ENCODE assay signal across 17 cellular contexts in the genomic region with DNA sequence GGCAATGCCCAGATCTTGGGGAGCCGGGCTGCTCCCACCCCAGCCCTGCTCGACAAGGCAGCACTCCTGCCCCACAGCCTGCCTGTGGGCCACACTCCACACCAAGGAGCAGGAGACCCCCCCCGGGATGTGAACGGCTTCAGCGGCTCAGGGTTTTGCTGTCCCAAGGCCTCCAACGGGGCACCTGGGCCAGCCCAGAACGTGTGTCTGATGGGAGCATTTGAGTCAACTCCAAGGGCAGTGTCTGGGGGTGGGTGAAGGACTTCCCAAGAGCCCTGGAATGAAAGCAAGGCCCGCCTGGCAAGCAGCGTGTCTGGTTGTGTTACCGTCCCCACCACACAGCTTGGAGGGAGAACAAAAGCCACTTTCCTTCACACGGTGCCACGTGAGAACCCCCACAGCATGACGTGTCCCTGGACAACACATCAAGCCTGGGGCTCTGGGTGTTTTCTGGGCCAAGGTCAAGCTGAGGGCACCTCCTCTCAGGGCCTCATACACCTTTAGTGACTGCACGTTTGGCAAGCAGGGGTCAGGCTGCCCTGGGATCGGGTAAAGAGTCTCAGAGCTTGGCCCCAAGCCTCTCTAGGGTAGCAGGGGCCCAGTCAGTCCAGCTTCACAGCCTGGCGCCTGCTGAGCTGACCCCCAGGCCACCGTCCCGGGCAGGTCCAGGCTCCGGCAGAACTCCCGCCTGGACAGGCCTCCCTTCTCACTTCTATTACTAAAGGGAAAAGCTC. TPM values are rescaled to one million over a fixed set of nuclear protein-coding genes. Genes with fewer than 3 reads are reported as not detected.
DNase-seq lines count a peak whose midpoint lies in the region; ATAC-seq and TF ChIP-seq lines count a peak whose summit lies in the region.
"Had no signal": no experiment of that assay in that cellular context is flagged by ENCODE, and none has a peak within 500 bp of the region (broad histone marks: within the 10 kb centered on the region; RNA-seq: fewer than 3 reads in every experiment).

No MANE protein-coding gene starts in this region.

- peak overlapping the region; percentile 64 for H3K18ac ChIP-seq in neuronal stem cell (ENCODE audit: low read length)

- ATAC-seq in RWPE2 (ENCODE audit: low read depth) (no peak), left cardiac atrium (no peak)
- no peak for ATAC-seq in effector memory CD8-positive, alpha-beta T cell (replicated peaks)

- no peak overlapping the region for H3K23ac ChIP-seq in neuronal stem cell (ENCODE audit: low read depth, low read length, poor library complexity)

- H3K9ac ChIP-seq in neuronal stem cell (ENCODE audit: low read depth, low read length, poor library complexity) (no peak overlapping the region), neural progenitor cell (no peak overlapping the region)

- TF ChIP-seq POLR2A in thyroid gland (IDR thresholded peaks at IDR 0.05): no peak

- no peak overlapping the region for H3K14ac ChIP-seq in neuronal stem cell (ENCODE audit: low read length)

- H3K4me1 ChIP-seq in RWPE2 (ENCODE audit: insufficient read depth, poor library complexity, severe bottlenecking): peaks cover 14% of the 10 kb centered on the region
- H3K4me1 ChIP-seq in neuronal stem cell (ENCODE audit: control insufficient read depth in 2 of 2, insufficient read depth in 1 of 2, low read depth in 1 of 2, low read length in 2 of 2): no peaks in the 10 kb centered on the region
- H3K4me1 ChIP-seq in thyroid gland: peaks cover 37 to 44% of the 10 kb centered on the region in 2 donors
- H3K4me1 ChIP-seq in neural progenitor cell: no peaks in the 10 kb centered on the region
- H3K4me1 ChIP-seq: HAP-1 had no signal

- WGBS in neuronal stem cell (ENCODE audit: extremely low coverage in 2 of 2, insufficient read length in 2 of 2, insufficient replicate concordance in 1 of 2), 2 donors: no CpG with 5 or more reads among the region's 20 CpGs
- WGBS in thyroid gland, 2 donors: 77 to 88% methylated on average over 11 to 20 of the region's 20 CpGs

- DNase-seq in RWPE2 (ENCODE audit: low spot score) (peak; percentile 50), left cardiac atrium (peak; percentile 32), neuronal stem cell (ENCODE audit: low spot score) (no peak), thyroid gland (peak; percentile 62 to 68), DMS 273 (lab: John Stamatoyannopoulos, UW; ENCODE audit: unreplicated experiment) (no peak), neural progenitor cell (ENCODE audit: low spot score) (no peak)
- DNase-seq in effector memory CD8-positive, alpha-beta T cell: no peak
- DNase-seq: Calu3; CD4-positive, alpha-beta memory T cell; NCI-H1048; NCI-H1436 treated with DMSO at 0.1 percent for 48 hours; NCI-H2029 treated with DMSO at 0.1 percent for 48 hours; NCI-H510A treated with DMSO at 0.1 percent for 48 hours; NCI-H82; SHP77 had no signal

- peaks cover 34% of the 10 kb centered on the region for H3K36me3 Mint-ChIP-seq in effector memory CD8-positive, alpha-beta T cell (ENCODE audit: insufficient read depth)
- H3K36me3 Mint-ChIP-seq in neural progenitor cell: no peaks in the 10 kb centered on the region

- H2AFZ ChIP-seq in neuronal stem cell (ENCODE audit: low read length): no peak overlapping the region
- H2AFZ ChIP-seq in neural progenitor cell (replicated peaks): no peak overlapping the region

- peak overlapping the region; percentile 71 for H2BK5ac ChIP-seq in neuronal stem cell (ENCODE audit: low read length)

- peak overlapping the region; percentile 51 for H2AK5ac ChIP-seq in neuronal stem cell (ENCODE audit: low read depth, low read length)

- no peaks in the 10 kb centered on the region for H3K79me1 ChIP-seq in neuronal stem cell (ENCODE audit: low read depth, low read length)

- no peak overlapping the region for H2BK120ac ChIP-seq in neuronal stem cell (ENCODE audit: low read depth, low read length)

- H3K27me3 ChIP-seq in RWPE2 (ENCODE audit: insufficient read depth, poor library complexity, severe bottlenecking): no peaks in the 10 kb centered on the region
- H3K27me3 ChIP-seq in neuronal stem cell (ENCODE audit: control insufficient read depth in 3 of 3, insufficient read depth in 3 of 3, low read depth in 1 of 3, low read length in 3 of 3): peaks cover 0 to 2% (median 0%) of the 10 kb centered on the region in 3 experiments
- no peaks in the 10 kb centered on the region for H3K27me3 ChIP-seq in thyroid gland
- H3K27me3 ChIP-seq in neural progenitor cell: no peaks in the 10 kb centered on the region

- no peaks in the 10 kb centered on the region for H4K20me1 ChIP-seq in neural progenitor cell (ENCODE audit: low read depth)

- H3K4me3 ChIP-seq in RWPE2 (ENCODE audit: severe bottlenecking): no peak overlapping the region
- no peak overlapping the region for H3K4me3 ChIP-seq in neuronal stem cell (ENCODE audit: low read length in 2 of 2)
- H3K4me3 ChIP-seq in thyroid gland (replicated peaks in 1 of 3): no peak overlapping the region
- no peak overlapping the region for H3K4me3 ChIP-seq in neural progenitor cell
- H3K4me3 ChIP-seq: HAP-1 had no signal

- no peak overlapping the region for H3K27ac Mint-ChIP-seq in effector memory CD8-positive, alpha-beta T cell
- no peak overlapping the region for H3K27ac Mint-ChIP-seq in neural progenitor cell
- H3K27ac Mint-ChIP-seq: B cell had no signal

- TF ChIP-seq CTCF in RWPE2 (IDR thresholded peaks at IDR 0.05; ENCODE audit: poor library complexity, severe bottlenecking) (no peak), thyroid gland (IDR thresholded peaks at IDR 0.05) (no peak), neural progenitor cell (IDR thresholded peaks at IDR 0.05) (no peak)

- no peak overlapping the region for H3K4ac ChIP-seq in neuronal stem cell (ENCODE audit: low read length)

- no peak overlapping the region for H4K91ac ChIP-seq in neuronal stem cell (ENCODE audit: low read depth, low read length, poor library complexity)

- H3K4me1 Mint-ChIP-seq in effector memory CD8-positive, alpha-beta T cell (ENCODE audit: low read depth in 2 of 2): no peaks in the 10 kb centered on the region
- no peaks in the 10 kb centered on the region for H3K4me1 Mint-ChIP-seq in neural progenitor cell
- H3K4me1 Mint-ChIP-seq: B cell; CD4-positive, alpha-beta memory T cell had no signal

- H3K27ac ChIP-seq in RWPE2 (ENCODE audit: poor library complexity, severe bottlenecking): no peak overlapping the region
- H3K27ac ChIP-seq in neuronal stem cell (replicated peaks; ENCODE audit: low read length): no peak overlapping the region
- H3K27ac ChIP-seq in thyroid gland: no peak overlapping the region
- H3K27ac ChIP-seq in neural progenitor cell: no peak overlapping the region

- no peak overlapping the region for H4K8ac ChIP-seq in neuronal stem cell (ENCODE audit: low read depth, low read length)

- H3K4me2 ChIP-seq in neuronal stem cell (ENCODE audit: insufficient read depth, low read length, poor library complexity, severe bottlenecking): no peak overlapping the region
- H3K4me2 ChIP-seq in neural progenitor cell: no peak overlapping the region

- H3K36me3 ChIP-seq in RWPE2 (ENCODE audit: low read depth) (no peaks in the 10 kb centered on the region), neuronal stem cell (replicated peaks in 1 of 2; ENCODE audit: control insufficient read depth in 2 of 2, insufficient read depth in 2 of 2, low read length in 2 of 2) (peaks cover 0 to 2% of the 10 kb centered on the region in 2 donors), thyroid gland (no peaks in the 10 kb centered on the region), neural progenitor cell (no peaks in the 10 kb centered on the region)
- H3K36me3 ChIP-seq: HAP-1 had no signal

- H3K9me3 ChIP-seq in RWPE2 (ENCODE audit: severe bottlenecking): no peaks in the 10 kb centered on the region
- H3K9me3 ChIP-seq in neuronal stem cell (replicated peaks in 1 of 2; ENCODE audit: control insufficient read depth in 2 of 2, insufficient read depth in 1 of 2, low read depth in 1 of 2, low read length in 2 of 2): peaks cover 7 to 15% of the 10 kb centered on the region in 2 donors
- no peaks in the 10 kb centered on the region for H3K9me3 ChIP-seq in thyroid gland
- no peaks in the 10 kb centered on the region for H3K9me3 ChIP-seq in neural progenitor cell (ENCODE audit: low read depth)
- H3K9me3 ChIP-seq: HAP-1 had no signal

- H3K27me3 Mint-ChIP-seq in effector memory CD8-positive, alpha-beta T cell: no peaks in the 10 kb centered on the region
- no peaks in the 10 kb centered on the region for H3K27me3 Mint-ChIP-seq in neural progenitor cell (ENCODE audit: insufficient read depth, low read depth)
- H3K27me3 Mint-ChIP-seq: B cell; CD4-positive, alpha-beta memory T cell had no signal

- intact Hi-C loops in left cardiac atrium (cut with DNase I): no loop called here
- intact Hi-C loops in thyroid gland (cut with DNase I): no loop called here

- no peaks in the 10 kb centered on the region for H3K79me2 ChIP-seq in neural progenitor cell (ENCODE audit: low read depth)

- no peak overlapping the region for H3K4me3 Mint-ChIP-seq in effector memory CD8-positive, alpha-beta T cell
- no peak overlapping the region for H3K4me3 Mint-ChIP-seq in neural progenitor cell
- H3K4me3 Mint-ChIP-seq: B cell had no signal

- no peak overlapping the region for H2BK12ac ChIP-seq in neuronal stem cell (ENCODE audit: low read length)

- no peak overlapping the region for H2BK15ac ChIP-seq in neuronal stem cell (ENCODE audit: low read length)

- H3K9me3 Mint-ChIP-seq in effector memory CD8-positive, alpha-beta T cell: no peaks in the 10 kb centered on the region
- H3K9me3 Mint-ChIP-seq in neural progenitor cell: peaks cover 3% of the 10 kb centered on the region

- no peaks in the 10 kb centered on the region for H3F3A ChIP-seq in neural progenitor cell (ENCODE audit: low read depth)

RNA-seq across cellular contexts. Expression of gene C13orf46, which starts 6.0 kb away (rescaled TPM):
- 1 to 10 TPM in 1 of 2 donors, under 1 TPM in 1; 0.65 to 1.4 TPM for total RNA-seq in left cardiac atrium
- polyA plus RNA-seq in neuronal stem cell (2013, experiment 1 of 2): 0.03 TPM
- polyA plus RNA-seq in neuronal stem cell (2013, experiment 2 of 2): 0.04 TPM
- 1 to 10 TPM in 3 of 4 donors, under 1 TPM in 1; 0.67 to 9.4 (median 4.3) TPM for total RNA-seq in thyroid gland
- total RNA-seq in neural progenitor cell (ENCODE audit: low replicate concordance): not detected in 2 replicates

Comparison
In these comparisons a context has a peak if more than half of its experiments do, and no peak if none do; other contexts are left out.
1. DNase-seq: peak in RWPE2 (single experiment), left cardiac atrium (single experiment) and thyroid gland (2 of 2); none in neuronal stem cell (single experiment), effector memory CD8-positive, alpha-beta T cell (0 of 3), DMS 273 (single experiment) and neural progenitor cell (single experiment).